Comparison of ENCODE assay signal across 8 cellular contexts in the genomic region with DNA sequence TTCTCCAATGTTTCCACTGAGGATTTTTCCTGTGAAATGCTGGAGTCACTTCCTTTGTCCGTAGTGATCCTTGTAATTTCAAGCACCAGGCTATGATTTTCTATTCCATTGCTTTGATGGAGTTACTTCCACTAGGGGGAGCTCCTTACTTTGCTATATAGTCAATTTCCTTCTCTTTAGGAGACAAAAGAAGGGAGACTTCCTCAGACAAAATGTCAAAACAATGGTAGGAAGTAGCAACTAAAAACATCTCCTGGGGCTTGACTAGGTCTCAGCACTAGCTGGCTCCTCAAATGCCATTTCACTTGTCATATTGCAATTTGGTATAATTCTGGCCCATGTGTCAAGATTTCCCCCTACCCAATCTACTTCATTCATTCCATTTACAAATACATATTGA. TPM values are rescaled to one million over a fixed set of nuclear protein-coding genes. Genes with fewer than 3 reads are reported as not detected.
DNase-seq lines count a peak whose midpoint lies in the region; ATAC-seq, FAIRE-seq and TF ChIP-seq lines count a peak whose summit lies in the region.

No MANE protein-coding gene starts in this region.

- H3K36me3 ChIP-seq in stomach, result no peaks in the 10 kb centered on the region

- TF ChIP-seq CTCF in AG09309 (IDR thresholded peaks at IDR 0.05; ENCODE audit: control insufficient read depth, insufficient read depth, low read depth, low read length, missing control alignments), result peak; percentile 60
- TF ChIP-seq CTCF in WI38 (IDR thresholded peaks at IDR 0.05; ENCODE audit: low read depth, low read length), result peak; percentile 65; the same call in 1 of the 2 replicates
- TF ChIP-seq CTCF in stomach (IDR thresholded peaks at IDR 0.05), result peak in 5 of 7 experiments; percentile 27 to 65 (median 46)

- peak; percentile 88 for FAIRE-seq in GM12891 (lab: Jason Lieb, UNC)

- no peaks in the 10 kb centered on the region for H3K9me3 ChIP-seq in stomach

- H3K4me1 ChIP-seq in stomach, result no peaks in the 10 kb centered on the region

- no peak overlapping the region for H3K27ac ChIP-seq in stomach

- H3K4me3 ChIP-seq in AG09309 (ENCODE audit: control insufficient read depth, low read depth, low read length) (no peak overlapping the region), WI38 (ENCODE audit: low read depth, low read length) (no peak overlapping the region), stomach (no peak overlapping the region)

- H3K27me3 ChIP-seq in stomach, result no peaks in the 10 kb centered on the region

- ATAC-seq in left ventricle myocardium superior, result peak; percentile 48
- no peak for ATAC-seq in HG02623 (IDR thresholded peaks at IDR 0.05; ENCODE audit: unreplicated experiment)

- no peak for TF ChIP-seq POLR2A in GM12891 (IDR thresholded peaks at IDR 0.05; ENCODE audit: low read depth, low read length)
- TF ChIP-seq POLR2A in stomach (IDR thresholded peaks at IDR 0.05), result no peak

- WGBS in stomach, 5 donors, result 0 to 30% (median 0%) methylated on average over 1 of the region's 1 CpG

- DNase-seq in AG09309 (ENCODE audit: low read depth) (peak; percentile 16), GM12891 (ENCODE audit: insufficient read length, low spot score) (no peak), NCI-H2081 treated with DMSO at 0.1 percent for 48 hours (lab: John Stamatoyannopoulos, UW) (peak; percentile 81), left ventricle myocardium superior (no peak), stomach (no peak)
- DNase-seq in stimulated activated naive CD4-positive, alpha-beta T cell treated with Interleukin-2 at 50 U/mL for 16 hours (lab: John Stamatoyannopoulos, UW), result no peak

- intact Hi-C loops in left ventricle myocardium superior (cut with micrococcal nuclease) (loop anchor here (5.0 to 10.0 kb wide), 2 partner anchors 157 to 220 kb away; no protein-coding TSS in a partner anchor), stomach (cut with DNase I; ENCODE audit: low total_unique reads) (loop anchor here (5.0 to 10.0 kb wide), 2 partner anchors 157 to 220 kb away; no protein-coding TSS in a partner anchor)

- no peak for TF ChIP-seq EP300 in stomach (IDR thresholded peaks at IDR 0.05)

TF ChIP-seq in GM12891, 5 proteins besides CTCF, POLR2A, EP300 and RAD21:
- no peak for TF ChIP-seq POU2F2 (IDR thresholded peaks at IDR 0.05; ENCODE audit: low read depth, low read length)
TF ChIP-seq in GM12891: peak in this region for 0.

RNA-seq across cellular contexts. Expression of a gene that starts 24.1 kb away (rescaled TPM):
- not detected for polyA plus RNA-seq in GM12891 (2012; ENCODE audit: low read depth, missing spikeins)
- not detected for total RNA-seq in left ventricle myocardium superior
- 1 to 10 TPM in 1 of 5 donors, not detected in 4; 2.0 TPM for total RNA-seq in stomach
- polyA plus RNA-seq in stomach, result under 1 TPM in 1 of 3 donors, not detected in 2; 0.25 TPM

Comparison
In these comparisons a context has a peak if more than half of its experiments do, and no peak if none do; other contexts are left out.
1. DNase-seq: peak in AG09309 (single experiment) and NCI-H2081 treated with DMSO at 0.1 percent for 48 hours (single experiment); none in GM12891 (single experiment), left ventricle myocardium superior (single experiment), stomach (single experiment) and stimulated activated naive CD4-positive, alpha-beta T cell treated with Interleukin-2 at 50 U/mL for 16 hours (single experiment).
2. Peak in every context shown above with its lines, with median percentiles within 50 percentile points of each other: CTCF ChIP-seq.